In genomic region chr1:212218065-212218464, GRCh38 we compare ENCODE assay signal across 15 cellular contexts.
A peak's percentile ranks its signal among the peaks of the same experiment; 100 is the strongest.
DNase-seq lines count a peak whose midpoint lies in the region; ATAC-seq and TF ChIP-seq lines count a peak whose summit lies in the region.
"Had no signal": no experiment of that assay in that cellular context is flagged by ENCODE, and none has a peak within 500 bp of the region (broad histone marks: within the 10 kb centered on the region; RNA-seq: fewer than 3 reads in every experiment).

No MANE protein-coding gene starts in this region.

- no peak overlapping the region for H2AFZ ChIP-seq in KMS-11 (ENCODE audit: low read depth)

- 60 to 67% methylated on average over 4 of the region's 4 CpGs for WGBS in thyroid gland, 2 donors
- 64 to 75% methylated on average over 4 of the region's 4 CpGs for WGBS in aorta, 2 donors

- H3K27me3 ChIP-seq in KMS-11 (ENCODE audit: insufficient read depth, low read depth) (no peaks in the 10 kb centered on the region), left lung (no peaks in the 10 kb centered on the region), thyroid gland (no peaks in the 10 kb centered on the region), aorta (ENCODE audit: control insufficient read depth in 1 of 2, insufficient read depth in 2 of 2, low read length in 1 of 2) (no peaks in the 10 kb centered on the region)

- no peak overlapping the region for H3K27ac ChIP-seq in KMS-11
- peak overlapping the region; percentile 79 for H3K27ac ChIP-seq in SK-N-MC
- H3K27ac ChIP-seq in left lung: peak overlapping the region in 1 of 2 donors; percentile 34
- peak overlapping the region; percentile 71 to 82 (median 79) for H3K27ac ChIP-seq in thyroid gland
- no peak overlapping the region for H3K27ac ChIP-seq in aorta (ENCODE audit: low read depth in 1 of 2, low read length in 2 of 2)

- no peak for TF ChIP-seq POLR2A in thyroid gland (IDR thresholded peaks at IDR 0.05)

- H3K4me1 ChIP-seq in KMS-11 (ENCODE audit: low read depth, poor library complexity, severe bottlenecking): peaks cover 30% of the 10 kb centered on the region
- peaks cover 9% of the 10 kb centered on the region in 2 donors for H3K4me1 ChIP-seq in left lung
- peaks cover 23 to 43% of the 10 kb centered on the region in 2 donors for H3K4me1 ChIP-seq in thyroid gland
- no peaks in the 10 kb centered on the region for H3K4me1 ChIP-seq in aorta (ENCODE audit: control insufficient read depth in 1 of 2, insufficient read depth in 2 of 2, low read length in 2 of 2)

- H3K36me3 ChIP-seq in KMS-11 (ENCODE audit: insufficient read depth) (no peaks in the 10 kb centered on the region), SK-N-MC (ENCODE audit: insufficient read depth, low read length) (no peaks in the 10 kb centered on the region), left lung (no peaks in the 10 kb centered on the region), thyroid gland (no peaks in the 10 kb centered on the region), aorta (ENCODE audit: control insufficient read depth in 1 of 2, insufficient read depth in 2 of 2, low read length in 1 of 2) (no peaks in the 10 kb centered on the region)
- H3K36me3 ChIP-seq: HAP-1 had no signal

- intact Hi-C loops in left lung (cut with DNase I) (no loop called here), thyroid gland (cut with DNase I) (no loop called here), aorta (cut with DNase I) (no loop called here)

- peak overlapping the region; percentile 62; the same call in 1 of the 2 replicates for H3K4me2 ChIP-seq in KMS-11

- H3K79me2 ChIP-seq in KMS-11 (ENCODE audit: insufficient read depth, low read depth): no peaks in the 10 kb centered on the region

- no peak overlapping the region for H3K9ac ChIP-seq in KMS-11
- no peak overlapping the region for H3K9ac ChIP-seq in SK-N-MC (ENCODE audit: insufficient read length)

- no peaks in the 10 kb centered on the region for H4K20me1 ChIP-seq in KMS-11 (ENCODE audit: insufficient read depth)

- H3K4me3 ChIP-seq in KMS-11 (IDR thresholded peaks at IDR 0.05; ENCODE audit: insufficient read depth, low read depth, low read length) (no peak overlapping the region), SK-N-MC (peak overlapping the region; percentile 21), left lung (no peak overlapping the region), thyroid gland (replicated peaks in 1 of 3) (no peak overlapping the region), aorta (ENCODE audit: low read length in 2 of 2) (no peak overlapping the region)
- H3K4me3 ChIP-seq: HAP-1 had no signal

- DNase-seq in SK-N-MC (ENCODE audit: low read depth, low spot score) (no peak), left lung (no peak), thyroid gland (no peak), AG20443 (ENCODE audit: low spot score) (no peak), NCI-H187 (lab: John Stamatoyannopoulos, UW) (no peak), aorta (no peak)
- DNase-seq: KG1, NCI-H1092, NCI-H1694 treated with DMSO at 0.1 percent for 48 hours, NCI-H446, NCI-H748 treated with DMSO at 0.1 percent for 48 hours, SHP77 had no signal

- ATAC-seq in left lung (peak; percentile 7), GM19328 (IDR thresholded peaks at IDR 0.05; ENCODE audit: unreplicated experiment) (no peak), aorta (ENCODE audit: low FRiP score) (no peak)

- TF ChIP-seq CTCF in KMS-11 (conservative IDR thresholded peaks at IDR 0.05; ENCODE audit: low read depth, low read length): no peak
- no peak for TF ChIP-seq CTCF in left lung (IDR thresholded peaks at IDR 0.05)
- no peak for TF ChIP-seq CTCF in thyroid gland (IDR thresholded peaks at IDR 0.05)

- H3K9me3 ChIP-seq in SK-N-MC (ENCODE audit: low read depth, low read length) (no peaks in the 10 kb centered on the region), left lung (no peaks in the 10 kb centered on the region), thyroid gland (no peaks in the 10 kb centered on the region), aorta (ENCODE audit: control insufficient read depth, low read length) (no peaks in the 10 kb centered on the region)
- H3K9me3 ChIP-seq: HAP-1 had no signal

Comparison
In these comparisons a context has a peak if more than half of its experiments do, and no peak if none do; other contexts are left out.
1. H3K27ac ChIP-seq: peak in SK-N-MC (single experiment) and thyroid gland (3 of 3); none in KMS-11 (single experiment) and aorta (0 of 2).